ENCODE assay signal across 8 cellular contexts in genomic region chr2:200373973-200374416, GRCh38.
DNase-seq lines count a peak whose midpoint lies in the region; ATAC-seq, FAIRE-seq and TF ChIP-seq lines count a peak whose summit lies in the region.

No MANE protein-coding gene starts in this region.

- peak; percentile 22 for DNase-seq in GM10266 (ENCODE audit: extremely low spot score)
- DNase-seq in K562 (ENCODE audit: extremely low read depth in 1 of 4, low spot score in 3 of 4), result no peak
- DNase-seq in stimulated activated CD4-positive, alpha-beta T cell treated with anti-CD3 and anti-CD28 coated beads, Interleukin-2, amount 100 ng/mL, for 24 hours, result peak; percentile 19 to 33
- DNase-seq in NCI-H1105 treated with DMSO at 0.1 percent for 48 hours (lab: John Stamatoyannopoulos, UW), result no peak
- DNase-seq in sigmoid colon, result no peak
- no peak for DNase-seq in hippocampal formation (lab: John Stamatoyannopoulos, UW)

- 47% methylated on average over 5 of the region's 5 CpGs for WGBS in K562 (ENCODE audit: insufficient coverage, low coverage, missing lambda C conversion rate)
- 5 to 26% methylated on average over 5 of the region's 5 CpGs for WGBS in sigmoid colon, 2 donors

- no peaks in the 10 kb centered on the region; the same call in 2 of the 3 replicates for H3K79me2 ChIP-seq in K562 (ENCODE audit: control insufficient read depth, insufficient read depth, low read length)

- H3K9me3 ChIP-seq in K562 (replicated peaks; ENCODE audit: control insufficient read depth, insufficient read depth, low read depth, low read length), result no peaks in the 10 kb centered on the region
- H3K9me3 ChIP-seq in sigmoid colon, result no peaks in the 10 kb centered on the region

- no TSS peak for BruUV-seq in K562 (replicated peaks; lab: Mats Ljungman, UMichigan)

- POLR2A ChIA-PET in K562 (lab: Yijun Ruan, JAX), result interaction anchor here (0.7 to 1.2 kb wide), 2 partner anchors 10 to 20 kb away, joined by 3 read pairs; no protein-coding TSS in a partner anchor

- no peak overlapping the region for H3K4me3 ChIP-seq in K562
- H3K4me3 ChIP-seq in sigmoid colon, result no peak overlapping the region

- TF ChIP-seq CTCF in GM10266 (IDR thresholded peaks at IDR 0.05; ENCODE audit: control insufficient read depth, insufficient read depth, low read depth, missing control alignments), result no peak
- TF ChIP-seq CTCF in K562 (IDR thresholded peaks at IDR 0.05 in 2 of 3, conservative IDR thresholded peaks at IDR 0.05 in 1 of 3; ENCODE audit: insufficient read depth in 2 of 3, low read depth in 1 of 3, low read length in 3 of 3), result no peak
- no peak for TF ChIP-seq CTCF in sigmoid colon (IDR thresholded peaks at IDR 0.05)

- TF ChIP-seq POLR2A in K562 (conservative IDR thresholded peaks at IDR 0.05), result no peak
- no peak for TF ChIP-seq POLR2A in sigmoid colon (IDR thresholded peaks at IDR 0.05)

- H3K27me3 ChIP-seq in K562 (ENCODE audit: control insufficient read depth in 2 of 2, insufficient read depth in 2 of 2, low read length in 2 of 2) (no peaks in the 10 kb centered on the region), sigmoid colon (no peaks in the 10 kb centered on the region)

- TF ChIP-seq RAD21 in K562 (CRISPR knock-in tag; conservative IDR thresholded peaks at IDR 0.05 in 1 of 2, IDR thresholded peaks at IDR 0.05 in 1 of 2), result no peak

- CTCF ChIA-PET in K562 (lab: Yijun Ruan, JAX; ENCODE audit: low intra/inter-chr PET ratio), result no interaction called here

- no peaks in the 10 kb centered on the region for H3K9me1 ChIP-seq in K562 (ENCODE audit: control insufficient read depth, insufficient read depth, low read length)

- TF ChIP-seq EP300 in K562 (IDR thresholded peaks at IDR 0.05; ENCODE audit: low read length) (no peak), sigmoid colon (IDR thresholded peaks at IDR 0.05) (no peak)

- ATAC-seq in GM21381 (IDR thresholded peaks at IDR 0.05; ENCODE audit: unreplicated experiment), result peak; percentile 82
- peak; percentile 96 for ATAC-seq in HG03558 (IDR thresholded peaks at IDR 0.05; ENCODE audit: extremely low read depth, unreplicated experiment)
- no peak for ATAC-seq in K562

- H3K9ac ChIP-seq in K562 (ENCODE audit: insufficient read depth in 1 of 2, low read depth in 2 of 2, low read length in 2 of 2), result no peak overlapping the region

- intact Hi-C loops in K562 (cut with micrococcal nuclease), result loop anchor here (10.0 kb wide), 1 partner anchor 389 kb away; no protein-coding TSS in a partner anchor
- intact Hi-C loops in sigmoid colon (cut with DNase I), result no loop called here

- in situ Hi-C loops in K562 (cut with MboI), result no loop called here

- H3K4me1 ChIP-seq in K562 (replicated peaks in 1 of 2; ENCODE audit: control insufficient read depth in 2 of 2, insufficient read depth in 2 of 2, low read length in 2 of 2) (peaks cover 2 to 54% of the 10 kb centered on the region in 2 experiments; a peak in 4 of 5 replicates), sigmoid colon (peaks cover 0 to 49% (median 40%) of the 10 kb centered on the region in 4 donors)

- no peak for FAIRE-seq in K562 (lab: Jason Lieb, UNC)

- H3K27ac ChIP-seq in K562 (ENCODE audit: extremely low read depth, low read depth, low read length) (0 out of 3 replicates have a peak overlapping the region, but pooled peaks have one; percentile 15), sigmoid colon (no peak overlapping the region)

- no peaks in the 10 kb centered on the region for H3K36me3 ChIP-seq in K562 (ENCODE audit: control insufficient read depth, insufficient read depth, low read length)
- no peaks in the 10 kb centered on the region for H3K36me3 ChIP-seq in sigmoid colon

- peak overlapping the region; percentile 58; the same call in 1 of the 2 replicates for H2AFZ ChIP-seq in K562 (ENCODE audit: low read depth, low read length)

- H4K20me1 ChIP-seq in K562 (replicated peaks; ENCODE audit: control insufficient read depth, insufficient read depth, low read length), result no peaks in the 10 kb centered on the region

- H3K4me2 ChIP-seq in K562 (ENCODE audit: insufficient read depth, low read length), result peak overlapping the region; percentile 25; the same call in 1 of the 2 replicates

TF ChIP-seq in K562, 482 proteins besides CTCF, POLR2A, EP300 and RAD21:
- TF ChIP-seq ZNF263 (CRISPR knock-in tag; IDR thresholded peaks at IDR 0.05; ENCODE audit: borderline replicate concordance) (no peak), ZFP36 (IDR thresholded peaks at IDR 0.05; ENCODE audit: low read depth, low read length, partially characterized antibody) (peak; percentile 37)

Comparison
In these comparisons a context has a peak if more than half of its experiments do, and no peak if none do; other contexts are left out.
1. DNase-seq: peak in GM10266 (single experiment) and stimulated activated CD4-positive, alpha-beta T cell treated with anti-CD3 and anti-CD28 coated beads, Interleukin-2, amount 100 ng/mL, for 24 hours (2 of 2); none in K562 (0 of 4), NCI-H1105 treated with DMSO at 0.1 percent for 48 hours (single experiment), sigmoid colon (single experiment) and hippocampal formation (0 of 2).